ENCODE assay signal across 1 cellular context in genomic region chr17:996554-997344, GRCh38.
TF ChIP-seq lines count a peak whose summit lies in the region.

Gene TIMM22, plus strand, starts transcription at chr17:997129. Its CDS starts 14 bp downstream, at chr17:997143.

TF ChIP-seq in K562, 482 proteins besides CTCF, POLR2A, EP300 and RAD21 (continued from another document and continues in another):
- TF ChIP-seq PBX2 (CRISPR knock-in tag; IDR thresholded peaks at IDR 0.05; ENCODE audit: low read depth) (no peak), PBX2 (tag; conservative IDR thresholded peaks at IDR 0.05; ENCODE audit: low read depth) (peak; percentile 12; the same call in 1 of the 2 replicates), KAT8 (IDR thresholded peaks at IDR 0.05; ENCODE audit: low read depth) (no peak), ZBTB40 (IDR thresholded peaks at IDR 0.05) (peak; percentile 75), ZBTB40 (CRISPR knock-in tag; IDR thresholded peaks at IDR 0.05) (no peak), RNF2 (IDR thresholded peaks at IDR 0.05) (peak; percentile 55; the same call in 1 of the 2 replicates), ZNF785 (CRISPR knock-in tag; IDR thresholded peaks at IDR 0.05) (no peak), ZNF282 (CRISPR knock-in tag; IDR thresholded peaks at IDR 0.05) (no peak; the same call in 1 of the 2 replicates), TARDBP (IDR thresholded peaks at IDR 0.05) (peak; percentile 57; the same call in 1 of the 2 replicates), SUPT5H (IDR thresholded peaks at IDR 0.05) (peak; percentile 87), ZNF655 (CRISPR knock-in tag; IDR thresholded peaks at IDR 0.05) (no peak), STAG1 (CRISPR knock-in tag; IDR thresholded peaks at IDR 0.05; ENCODE audit: borderline replicate concordance) (peak; percentile 77; the same call in 1 of the 2 replicates), DEAF1 (CRISPR knock-in tag; IDR thresholded peaks at IDR 0.05) (peak; percentile 58; the same call in 1 of the 2 replicates), ZNF77 (CRISPR knock-in tag; IDR thresholded peaks at IDR 0.05) (no peak), ZBTB8A (IDR thresholded peaks at IDR 0.05; ENCODE audit: partially characterized antibody) (no peak), TOE1 (IDR thresholded peaks at IDR 0.05; ENCODE audit: borderline replicate concordance) (peak; percentile 78; the same call in 1 of the 2 replicates), TOE1 (CRISPR knock-in tag; IDR thresholded peaks at IDR 0.05; ENCODE audit: borderline replicate concordance, low read depth) (no peak), ZNF408 (CRISPR knock-in tag; IDR thresholded peaks at IDR 0.05; ENCODE audit: low read depth) (no peak), ZNF639 (CRISPR knock-in tag; conservative IDR thresholded peaks at IDR 0.05 in 1 of 2, IDR thresholded peaks at IDR 0.05 in 1 of 2) (peak in 1 of 2 experiments; percentile 37; a peak in 2 of 4 replicates), RFX5 (IDR thresholded peaks at IDR 0.05; ENCODE audit: low read depth, low read length) (no peak), NRF1 (conservative IDR thresholded peaks at IDR 0.05 in 1 of 2, IDR thresholded peaks at IDR 0.05 in 1 of 2) (peak; percentile 89 to 91), COPS2 (conservative IDR thresholded peaks at IDR 0.05) (no peak), MCM5 (IDR thresholded peaks at IDR 0.05; ENCODE audit: low read depth) (no peak), ZNF354B (CRISPR knock-in tag; IDR thresholded peaks at IDR 0.05) (no peak), KLF1 (tag; IDR thresholded peaks at IDR 0.05) (no peak), PHF20 (IDR thresholded peaks at IDR 0.05; ENCODE audit: partially characterized antibody) (peak; percentile 82), TCF3 (CRISPR knock-in tag; IDR thresholded peaks at IDR 0.05) (peak; percentile 51), MCM3 (IDR thresholded peaks at IDR 0.05) (no peak), MAFF (IDR thresholded peaks at IDR 0.05; ENCODE audit: low read length) (no peak), FOXA1 (IDR thresholded peaks at IDR 0.05; ENCODE audit: borderline replicate concordance) (no peak), SP1 (CRISPR knock-in tag; IDR thresholded peaks at IDR 0.05) (peak; percentile 68; the same call in 1 of the 2 replicates), ZFP1 (CRISPR knock-in tag; IDR thresholded peaks at IDR 0.05) (no peak), BHLHE40 (IDR thresholded peaks at IDR 0.05; ENCODE audit: low read length) (peak; percentile 78), KLF16 (IDR thresholded peaks at IDR 0.05) (peak; percentile 49; the same call in 1 of the 2 replicates), ZBTB11 (CRISPR knock-in tag; IDR thresholded peaks at IDR 0.05) (peak in 1 of 3 experiments; percentile 48; a peak in 1 of 6 replicates), NR4A1 (CRISPR knock-in tag; IDR thresholded peaks at IDR 0.05) (no peak), NR4A1 (tag; IDR thresholded peaks at IDR 0.05) (no peak), CEBPB (tag; IDR thresholded peaks at IDR 0.05) (peak; percentile 26; the same call in 1 of the 2 replicates), POLR2AphosphoS5 (IDR thresholded peaks at IDR 0.05; ENCODE audit: control insufficient read depth, insufficient read depth, low read depth, low read length) (peak; percentile 52; the same call in 1 of the 2 replicates), ZNF280B (CRISPR knock-in tag; IDR thresholded peaks at IDR 0.05) (no peak), ZNF57 (CRISPR knock-in tag; IDR thresholded peaks at IDR 0.05) (no peak), ZFX (CRISPR knock-in tag; IDR thresholded peaks at IDR 0.05) (peak; percentile 75), FOXK2 (conservative IDR thresholded peaks at IDR 0.05 in 1 of 2, IDR thresholded peaks at IDR 0.05 in 1 of 2; ENCODE audit: low read depth in 2 of 2) (0 out of 4 replicates have a peak, but pooled peaks of 1 of the 2 experiments have one; percentile 7)
